ENCODE assay signal across 24 cellular contexts in the genomic region with DNA sequence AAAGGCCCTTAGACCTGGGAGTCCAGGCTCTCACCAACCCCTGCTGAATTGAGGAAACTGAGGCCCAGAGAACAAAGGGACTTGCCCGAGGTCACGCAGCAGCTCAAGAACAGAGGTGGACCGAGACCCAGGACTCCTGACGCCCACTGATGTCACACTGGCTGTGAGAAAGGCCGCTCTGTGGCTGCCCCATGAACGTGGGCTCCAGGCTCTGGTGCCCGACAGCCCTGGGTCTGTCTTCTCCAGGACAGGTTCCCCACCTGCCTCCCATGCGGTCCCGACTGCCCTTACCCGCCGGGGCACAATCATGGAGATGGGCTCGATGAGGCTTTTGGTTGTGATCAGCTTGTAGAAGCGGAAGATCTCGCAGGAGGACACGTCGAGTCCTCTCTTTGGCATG.
"Had no signal": no experiment of that assay in that cellular context is flagged by ENCODE, and none has a peak within 500 bp of the region (broad histone marks: within the 10 kb centered on the region; RNA-seq: fewer than 3 reads in every experiment).

No MANE protein-coding gene starts in this region.

- H3K4me3 ChIP-seq: Peyer's patch had no signal

- H3K9me3 ChIP-seq: Peyer's patch had no signal

- H3K27ac ChIP-seq: brain microvascular endothelial cell had no signal

- H3K27me3 Mint-ChIP-seq: activated naive CD8-positive, alpha-beta T cell treated with anti-CD3 and anti-CD28 coated beads for 36 hours; T-helper 17 cell had no signal

- H3K27me3 ChIP-seq: brain microvascular endothelial cell, Peyer's patch had no signal

- H3K4me3 Mint-ChIP-seq: activated CD8-positive, alpha-beta T cell treated with anti-CD3 and anti-CD28 coated beads, Interleukin-2, amount 10 ng/mL, durations not matched to agents 7 days and 5 days; activated naive CD4-positive, alpha-beta T cell treated with anti-CD3 and anti-CD28 coated beads for 36 hours; activated naive CD8-positive, alpha-beta T cell treated with anti-CD3 and anti-CD28 coated beads for 36 hours; T-helper 17 cell; WTC11 had no signal

- ATAC-seq: activated CD8-positive, alpha-beta T cell treated with anti-CD3 and anti-CD28 coated beads, Interleukin-2, amount 10 ng/mL, durations not matched to agents 7 days and 5 days; T-helper 17 cell; WTC11 had no signal

- DNase-seq: activated CD4-positive, alpha-beta T cell treated with anti-CD3 and anti-CD28 coated beads for 48 hours; activated CD4-positive, alpha-beta T cell treated with anti-CD3 and anti-CD28 coated beads, Interleukin-2, amount 50 U/mL, for 4 hours; activated CD4-positive, CD25-positive, alpha-beta regulatory T cell treated with anti-CD3 and anti-CD28 coated beads, Interleukin-2, amount 50 U/mL, for 72 hours; activated CD8-positive, alpha-beta memory T cell treated with anti-CD3 and anti-CD28 coated beads, Interleukin-2, amount 50 U/mL, for 48 hours; activated CD8-positive, alpha-beta T cell treated with anti-CD3 and anti-CD28 coated beads, Interleukin-2, amount 10 ng/mL, durations not matched to agents 7 days and 5 days; activated gamma-delta T cell; activated naive CD4-positive, alpha-beta T cell treated with anti-CD3 and anti-CD28 coated beads for 36 hours; activated naive CD8-positive, alpha-beta T cell treated with anti-CD3 and anti-CD28 coated beads for 36 hours; activated T-cell treated with anti-CD3 and anti-CD28 coated beads, Interleukin-2, amount 50 U/mL, for 1 hour; brain microvascular endothelial cell; Karpas-422; MM.1S; NCI-H1105; NCI-H1436; NCI-H1694 treated with DMSO at 0.1 percent for 48 hours; NCI-H2029 treated with DMSO at 0.1 percent for 48 hours; NCI-H510A treated with DMSO at 0.1 percent for 48 hours; NCI-H69; NK-92 treated with Interleukin-12 subunit alpha and Interleukin-12 subunit beta, amount 100 ng/mL, for 24 hours; Peyer's patch; SIG-M5; T-helper 17 cell; T-helper 9 cell had no signal

- H3K9me3 Mint-ChIP-seq: activated naive CD4-positive, alpha-beta T cell treated with anti-CD3 and anti-CD28 coated beads for 36 hours; activated naive CD8-positive, alpha-beta T cell treated with anti-CD3 and anti-CD28 coated beads for 36 hours; WTC11 had no signal

- H3K36me3 ChIP-seq: brain microvascular endothelial cell had no signal

- H3K27ac Mint-ChIP-seq: activated naive CD4-positive, alpha-beta T cell treated with anti-CD3 and anti-CD28 coated beads for 36 hours; activated naive CD8-positive, alpha-beta T cell treated with anti-CD3 and anti-CD28 coated beads for 36 hours; WTC11 had no signal
